ENCODE assay signal across 16 cellular contexts in the genomic region with DNA sequence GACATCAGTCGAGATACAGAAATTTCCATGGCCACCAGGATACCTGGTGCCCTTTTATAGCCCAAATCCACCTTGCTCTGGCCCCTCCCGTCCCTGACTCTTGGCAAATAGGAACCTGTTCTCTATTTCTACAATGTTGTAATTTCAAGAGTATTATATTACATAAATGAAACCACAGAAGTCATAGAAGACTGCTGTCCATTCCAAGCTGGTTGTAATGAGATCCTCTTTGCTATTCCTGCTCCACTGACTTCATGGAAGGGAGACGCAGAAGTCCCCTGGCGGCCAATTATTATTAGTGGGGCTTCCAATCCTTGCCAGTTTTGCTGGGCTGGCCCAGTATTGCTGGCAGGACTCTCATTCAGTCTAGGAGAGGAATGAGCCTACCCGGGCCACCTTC. TPM values are rescaled to one million over a fixed set of nuclear protein-coding genes. Genes with fewer than 3 reads are reported as not detected.
DNase-seq lines count a peak whose midpoint lies in the region; TF ChIP-seq lines count a peak whose summit lies in the region.
"Had no signal": no experiment of that assay in that cellular context is flagged by ENCODE, and none has a peak within 500 bp of the region (broad histone marks: within the 10 kb centered on the region; RNA-seq: fewer than 3 reads in every experiment).

No MANE protein-coding gene starts in this region.

- H3K9ac ChIP-seq in fibroblast of lung (ENCODE audit: insufficient read depth, low read length) = no peak overlapping the region
- no peak overlapping the region for H3K9ac ChIP-seq in parathyroid adenoma

- TF ChIP-seq CTCF in fibroblast of lung (conservative IDR thresholded peaks at IDR 0.05 in 1 of 2, IDR thresholded peaks at IDR 0.05 in 1 of 2; ENCODE audit: low read depth in 1 of 2, low read length in 2 of 2) (no peak), parathyroid adenoma (IDR thresholded peaks at IDR 0.05) (peak; percentile 33)

- peaks cover 1% of the 10 kb centered on the region for H4K20me1 ChIP-seq in fibroblast of lung (ENCODE audit: control insufficient read depth, extremely low read depth, insufficient read depth, low read length)

- H3K27me3 ChIP-seq in fibroblast of lung (ENCODE audit: control insufficient read depth, insufficient read depth, low read length) (no peaks in the 10 kb centered on the region), parathyroid adenoma (ENCODE audit: control insufficient read depth, insufficient read depth, low read length) (no peaks in the 10 kb centered on the region)
- H3K27me3 ChIP-seq: Peyer's patch, right lobe of liver had no signal

- no peak overlapping the region for H3K4me2 ChIP-seq in fibroblast of lung (ENCODE audit: extremely low read depth, insufficient read depth, low read length)
- peak overlapping the region; percentile 17 for H3K4me2 ChIP-seq in parathyroid adenoma (ENCODE audit: low read length)

- DNase-seq in D341Med (ENCODE audit: low spot score) (peak; percentile 26), NCI-H2029 treated with DMSO at 0.1 percent for 48 hours (lab: John Stamatoyannopoulos, UW) (peak; percentile 4), fibroblast of lung (ENCODE audit: low read depth in 2 of 2) (peak; percentile 20 to 39), NCI-H1930 (lab: John Stamatoyannopoulos, UW) (no peak), cortex of kidney (lab: John Stamatoyannopoulos, UW) (no peak), UCSD-AML1 (lab: John Stamatoyannopoulos, UW; ENCODE audit: unreplicated experiment) (no peak)
- no peak for DNase-seq in stimulated activated CD4-positive, alpha-beta T cell treated with anti-CD3 and anti-CD28 coated beads, Interleukin-4, amount 100 ng/mL, for 24 hours
- DNase-seq: activated effector memory CD4-positive, alpha-beta T cell treated with Interleukin-2 at 50 U/mL for 16 hours; DMS79; mammary epithelial cell; NCI-H1105; NCI-H69; nephron progenitor cell; Peyer's patch; right lobe of liver had no signal

- H3K79me2 ChIP-seq in fibroblast of lung (ENCODE audit: control insufficient read depth, insufficient read depth, low read length) (peaks cover 29% of the 10 kb centered on the region), parathyroid adenoma (peaks cover 15% of the 10 kb centered on the region)

- H3K4me3 ChIP-seq in fibroblast of lung (replicated peaks in 1 of 4; ENCODE audit: control extremely low read depth in 1 of 4, insufficient read depth in 1 of 4, low read depth in 3 of 4, low read length in 4 of 4) = no peak overlapping the region
- no peak overlapping the region for H3K4me3 ChIP-seq in parathyroid adenoma (ENCODE audit: low read depth, low read length)
- H3K4me3 ChIP-seq: Peyer's patch, right lobe of liver had no signal

- H3K9me3 ChIP-seq in fibroblast of lung (ENCODE audit: control insufficient read depth, insufficient read depth, low read depth, low read length) = no peaks in the 10 kb centered on the region
- no peaks in the 10 kb centered on the region for H3K9me3 ChIP-seq in parathyroid adenoma (ENCODE audit: control insufficient read depth, low read length)
- H3K9me3 ChIP-seq: Peyer's patch, right lobe of liver had no signal

- H3K4me1 ChIP-seq in fibroblast of lung (ENCODE audit: control insufficient read depth, extremely low read depth, insufficient read depth, low read length) (no peaks in the 10 kb centered on the region), parathyroid adenoma (peaks cover 20% of the 10 kb centered on the region)
- H3K4me1 ChIP-seq: Peyer's patch had no signal

- H3K36me3 ChIP-seq in fibroblast of lung (ENCODE audit: control insufficient read depth, insufficient read depth, low read length) = peaks cover 2% of the 10 kb centered on the region
- no peaks in the 10 kb centered on the region for H3K36me3 ChIP-seq in parathyroid adenoma (ENCODE audit: control insufficient read depth, insufficient read depth, low read length)

- H2AFZ ChIP-seq in fibroblast of lung (ENCODE audit: low read length) (no peak overlapping the region), parathyroid adenoma (no peak overlapping the region)

- H3K27ac ChIP-seq in fibroblast of lung (ENCODE audit: insufficient read depth, low read length) (no peak overlapping the region), parathyroid adenoma (no peak overlapping the region)
- H3K27ac ChIP-seq: Peyer's patch, right lobe of liver had no signal

RNA-seq across cellular contexts. Expression of a gene that starts 26.6 kb away (rescaled TPM):
- total RNA-seq in fibroblast of lung = 9.8 and 17.2 TPM in 2 replicates
- polyA plus RNA-seq in fibroblast of lung = 21.8 and 24.2 TPM in 2 replicates
- polyA plus RNA-seq in fibroblast of lung (2012) = 8.9 and 9.8 TPM in 2 replicates
- 25.8 and 43.0 TPM in 2 replicates for polyA minus RNA-seq in fibroblast of lung (ENCODE audit: low replicate concordance)

Comparison
In these comparisons a context has a peak if more than half of its experiments do, and no peak if none do; other contexts are left out.
1. DNase-seq: peak in D341Med (single experiment), NCI-H2029 treated with DMSO at 0.1 percent for 48 hours (single experiment) and fibroblast of lung (2 of 2); none in NCI-H1930 (0 of 2), stimulated activated CD4-positive, alpha-beta T cell treated with anti-CD3 and anti-CD28 coated beads, Interleukin-4, amount 100 ng/mL, for 24 hours (single experiment), cortex of kidney (single experiment) and UCSD-AML1 (single experiment).